Comparison of ENCODE assay signal across 8 cellular contexts in the genomic region with DNA sequence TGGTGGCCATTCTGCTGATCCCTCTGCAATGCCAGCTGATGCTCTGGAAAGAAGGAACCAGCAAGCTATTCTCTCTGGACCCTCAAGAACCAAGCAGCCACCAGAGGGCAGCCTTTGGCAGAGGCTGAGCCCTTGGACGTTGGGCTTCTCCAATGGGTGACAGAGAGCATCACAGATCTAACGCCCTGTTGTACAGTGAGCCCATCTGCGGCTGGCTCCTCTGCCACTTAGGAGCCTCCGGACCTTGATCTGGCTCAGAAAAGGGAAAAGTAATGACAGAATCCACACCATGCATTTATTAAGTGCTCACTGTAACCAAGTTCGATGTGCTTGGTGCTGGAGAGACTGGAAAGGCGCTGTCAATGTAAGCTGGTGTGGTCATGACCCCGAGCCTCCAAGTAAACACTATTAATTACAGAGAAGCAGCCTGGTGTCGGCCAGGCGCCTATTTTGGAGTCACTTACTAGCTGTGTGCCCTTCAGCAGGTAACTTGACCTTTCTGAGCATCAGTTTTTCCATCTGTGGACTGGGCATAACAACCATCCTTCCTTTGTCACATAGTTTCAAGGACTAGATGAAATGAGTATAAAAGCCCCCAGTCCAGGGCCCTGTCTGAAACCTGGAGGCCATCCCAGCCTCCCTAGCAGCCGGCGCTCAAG. TPM values are rescaled to one million over a fixed set of nuclear protein-coding genes. Genes with fewer than 3 reads are reported as not detected.
A peak's percentile ranks its signal among the peaks of the same experiment; 100 is the strongest.
DNase-seq lines count a peak whose midpoint lies in the region; ATAC-seq, FAIRE-seq and TF ChIP-seq lines count a peak whose summit lies in the region.

No MANE protein-coding gene starts in this region.

- intact Hi-C loops in prostate gland (cut with DNase I), result loop anchor here (1.0 to 10.0 kb wide), 2 partner anchors 114 to 399 kb away; no protein-coding TSS in a partner anchor

- POLR2A ChIA-PET in activated naive CD8-positive, alpha-beta T cell treated with anti-CD3 and anti-CD28 coated beads, Interleukin-2, amount 10 ng/mL, durations not matched to agents 7 days and 5 days (lab: Charles Lee), result interaction anchor here (0.9 to 1.9 kb wide), 5 partner anchors 79 to 114 kb away, joined by 3 to 8 read pairs (median 4); no protein-coding TSS in a partner anchor

- 52% methylated on average over 11 of the region's 11 CpGs for WGBS in prostate gland

- H3K27ac ChIP-seq in cardiac muscle cell (no peak overlapping the region), prostate gland (peak overlapping the region; percentile 79 to 83)

- peak; percentile 56 for ATAC-seq in activated naive CD8-positive, alpha-beta T cell treated with anti-CD3 and anti-CD28 coated beads, Interleukin-2, amount 10 ng/mL, durations not matched to agents 7 days and 5 days (ENCODE audit: low read depth)
- ATAC-seq in GM18519 (IDR thresholded peaks at IDR 0.05; ENCODE audit: low FRiP score, unreplicated experiment), result no peak

- H3K4me1 Mint-ChIP-seq in activated naive CD8-positive, alpha-beta T cell treated with anti-CD3 and anti-CD28 coated beads, Interleukin-2, amount 10 ng/mL, durations not matched to agents 7 days and 5 days, result peaks cover 28% of the 10 kb centered on the region

- no peaks in the 10 kb centered on the region for H3K9me3 Mint-ChIP-seq in activated naive CD8-positive, alpha-beta T cell treated with anti-CD3 and anti-CD28 coated beads, Interleukin-2, amount 10 ng/mL, durations not matched to agents 7 days and 5 days

- H3K9me3 ChIP-seq in cardiac muscle cell (ENCODE audit: low read depth) (no peaks in the 10 kb centered on the region), prostate gland (no peaks in the 10 kb centered on the region)

- no peak for FAIRE-seq in urothelium cell line (lab: Jason Lieb, UNC)

- H3K36me3 Mint-ChIP-seq in activated naive CD8-positive, alpha-beta T cell treated with anti-CD3 and anti-CD28 coated beads, Interleukin-2, amount 10 ng/mL, durations not matched to agents 7 days and 5 days, result peaks cover 29% of the 10 kb centered on the region

- H3K27me3 ChIP-seq in cardiac muscle cell, result no peaks in the 10 kb centered on the region
- H3K27me3 ChIP-seq in prostate gland (replicated peaks; ENCODE audit: insufficient read depth), result no peaks in the 10 kb centered on the region

- DNase-seq in NCI-H146 treated with DMSO at 0.1 percent for 48 hours (lab: John Stamatoyannopoulos, UW; ENCODE audit: unreplicated experiment) (peak; percentile 45), SW480 (ENCODE audit: low spot score) (peak; percentile 76), cardiac muscle cell (ENCODE audit: low read depth in 1 of 2, low spot score in 1 of 2) (peak; percentile 89 to 91), prostate gland (ENCODE audit: low spot score) (peak; percentile 90), urothelium cell line (ENCODE audit: low spot score) (peak; percentile 66)
- DNase-seq in activated naive CD8-positive, alpha-beta T cell treated with anti-CD3 and anti-CD28 coated beads, Interleukin-2, amount 10 ng/mL, durations not matched to agents 7 days and 5 days, result peak; percentile 81

- peak overlapping the region; percentile 46 for H3K27ac Mint-ChIP-seq in activated naive CD8-positive, alpha-beta T cell treated with anti-CD3 and anti-CD28 coated beads, Interleukin-2, amount 10 ng/mL, durations not matched to agents 7 days and 5 days

- H3K4me1 ChIP-seq in cardiac muscle cell (ENCODE audit: low read depth), result no peaks in the 10 kb centered on the region
- peaks cover 7% of the 10 kb centered on the region for H3K4me1 ChIP-seq in prostate gland (replicated peaks)

- H3K4me3 ChIP-seq in cardiac muscle cell, result no peak overlapping the region
- H3K4me3 ChIP-seq in prostate gland, result no peak overlapping the region

- H3K36me3 ChIP-seq in cardiac muscle cell (no peaks in the 10 kb centered on the region), prostate gland (peaks cover 0 to 7% of the 10 kb centered on the region in 2 donors)

- TF ChIP-seq POLR2A in prostate gland (IDR thresholded peaks at IDR 0.05), result no peak

- TF ChIP-seq CTCF in GM12801 (IDR thresholded peaks at IDR 0.05; ENCODE audit: extremely low read depth, insufficient read length) (peak; percentile 51), cardiac muscle cell (IDR thresholded peaks at IDR 0.05; ENCODE audit: low read depth, low read length) (peak; percentile 84), prostate gland (IDR thresholded peaks at IDR 0.05) (peak; percentile 62 to 94 (median 89))

- no peaks in the 10 kb centered on the region for H3K27me3 Mint-ChIP-seq in activated naive CD8-positive, alpha-beta T cell treated with anti-CD3 and anti-CD28 coated beads, Interleukin-2, amount 10 ng/mL, durations not matched to agents 7 days and 5 days

- no peak overlapping the region for H3K4me3 Mint-ChIP-seq in activated naive CD8-positive, alpha-beta T cell treated with anti-CD3 and anti-CD28 coated beads, Interleukin-2, amount 10 ng/mL, durations not matched to agents 7 days and 5 days

RNA-seq across cellular contexts. Expression of a gene that starts 34.9 kb away (rescaled TPM):
- 10 to 100 TPM; 83.2 to 85.5 TPM for total RNA-seq in activated naive CD8-positive, alpha-beta T cell treated with anti-CD3 and anti-CD28 coated beads, Interleukin-2, amount 10 ng/mL, durations not matched to agents 7 days and 5 days
- 43.8 and 59.1 TPM in 2 replicates for total RNA-seq in cardiac muscle cell
- polyA plus RNA-seq in cardiac muscle cell, result 42.4 and 57.8 TPM in 2 replicates
- 100 to 1,000 TPM; 113 to 146 TPM for total RNA-seq in prostate gland
